In genomic region chr7:100157334-100158228, GRCh38 we compare ENCODE assay signal across 8 cellular contexts. TPM values are rescaled to one million over a fixed set of nuclear protein-coding genes. Genes with fewer than 3 reads are reported as not detected.
DNase-seq lines count a peak whose midpoint lies in the region; ATAC-seq and TF ChIP-seq lines count a peak whose summit lies in the region.

No MANE protein-coding gene starts in this region.

- peak overlapping the region; percentile 69 for H3K4me3 ChIP-seq in AG10803 (ENCODE audit: low read length)
- H3K4me3 ChIP-seq in fibroblast of lung (replicated peaks in 1 of 4; ENCODE audit: control extremely low read depth in 1 of 4, insufficient read depth in 1 of 4, low read depth in 3 of 4, low read length in 4 of 4) = peak overlapping the region; percentile 57 to 84 (median 70)

- H2BK20ac ChIP-seq in H9 (ENCODE audit: low read depth, low read length, poor library complexity, severe bottlenecking) = no peak overlapping the region

- H3K4me3 Mint-ChIP-seq in H9 (peak overlapping the region; percentile 75 to 82), T-cell (peak overlapping the region; percentile 75 to 85 (median 81)), nephron (peak overlapping the region; percentile 81 to 89 (median 89))

- ATAC-seq in T-cell (replicated peaks in 1 of 4) = peak in 2 of 4 experiments; percentile 4 to 10
- ATAC-seq in HG02973 (IDR thresholded peaks at IDR 0.05; ENCODE audit: unreplicated experiment) = no peak

- peaks cover 19% of the 10 kb centered on the region for H3K36me3 ChIP-seq in fibroblast of lung (ENCODE audit: control insufficient read depth, insufficient read depth, low read length)

- H3K79me1 ChIP-seq in H9 (ENCODE audit: insufficient read depth, low read depth, low read length, poor library complexity, severe bottlenecking) = peaks cover 2% of the 10 kb centered on the region

- H3K27ac Mint-ChIP-seq in H9 (peak overlapping the region in 2 of 3 experiments; percentile 7 to 92; a peak in 2 of 7 replicates), T-cell (peak overlapping the region; percentile 89 to 91), nephron (peak overlapping the region; percentile 17 to 81 (median 77))

- H2AFZ ChIP-seq in H9 (ENCODE audit: low read length) (no peak overlapping the region), fibroblast of lung (ENCODE audit: low read length) (no peak overlapping the region)

- no CpG with 5 or more reads among the region's 32 CpGs for WGBS in H9 (ENCODE audit: extremely low coverage, insufficient read length, low lambda C conversion rate)

- H3K9me3 ChIP-seq in H9 (ENCODE audit: control insufficient read depth, low read depth, low read length) = no peaks in the 10 kb centered on the region
- H3K9me3 ChIP-seq in fibroblast of lung (ENCODE audit: control insufficient read depth, insufficient read depth, low read depth, low read length) = no peaks in the 10 kb centered on the region

- DNase-seq in AG10803 (ENCODE audit: low read depth) (peak; percentile 48), H9 (peak; percentile 62), T-cell (no peak), fibroblast of lung (ENCODE audit: low read depth in 2 of 2) (peak; percentile 48 to 64), mesenteric fat pad (ENCODE audit: low spot score) (no peak)
- no peak for DNase-seq in activated CD4-positive, alpha-beta T cell treated with anti-CD3 and anti-CD28 coated beads for 1 hour

- no peak overlapping the region for H4K5ac ChIP-seq in H9 (ENCODE audit: insufficient read length, low read depth, low read length)

- CTCF ChIA-PET in T-cell (lab: Charles Lee) = interaction anchor here in 1 of 2 donors (0.6 to 1.1 kb wide), 2 partner anchors 25 to 65 kb away, joined by 3 read pairs; no protein-coding TSS in a partner anchor

- no peak overlapping the region for H3K4ac ChIP-seq in H9 (ENCODE audit: low read depth, low read length)

- H3K36me3 Mint-ChIP-seq in H9 (ENCODE audit: insufficient read depth in 1 of 3, low read depth in 3 of 3) (peaks cover 17 to 45% (median 42%) of the 10 kb centered on the region in 3 experiments; a peak in 6 of 7 replicates), T-cell (peaks cover 17% of the 10 kb centered on the region), nephron (ENCODE audit: low read depth) (peaks cover 14% of the 10 kb centered on the region)

- H3K27me3 Mint-ChIP-seq in H9 (ENCODE audit: low read depth) (no peaks in the 10 kb centered on the region; the same call in 1 of the 2 replicates), T-cell (no peaks in the 10 kb centered on the region), nephron (ENCODE audit: low read depth) (no peaks in the 10 kb centered on the region)

- no peak overlapping the region for H2AK5ac ChIP-seq in H9 (ENCODE audit: insufficient read length, low read length)

- H3K27ac ChIP-seq in H9 (ENCODE audit: insufficient read length, low read depth, low read length) (no peak overlapping the region), fibroblast of lung (ENCODE audit: insufficient read depth, low read length) (peak overlapping the region; percentile 68)

- no peak overlapping the region for H2BK120ac ChIP-seq in H9 (ENCODE audit: low read depth, low read length, poor library complexity, severe bottlenecking)

- H3K18ac ChIP-seq in H9 (ENCODE audit: insufficient read length, low read depth, low read length) = no peak overlapping the region

- H2BK12ac ChIP-seq in H9 (ENCODE audit: insufficient read length, low read depth, low read length) = no peak overlapping the region

- peak overlapping the region; percentile 46; the same call in 1 of the 2 replicates for H3K14ac ChIP-seq in H9 (ENCODE audit: insufficient read depth, low read length)

- H3K4me1 ChIP-seq in H9 (ENCODE audit: insufficient read depth, low read length) = no peaks in the 10 kb centered on the region; the same call in 1 of the 2 replicates
- H3K4me1 ChIP-seq in fibroblast of lung (ENCODE audit: control insufficient read depth, extremely low read depth, insufficient read depth, low read length) = peaks cover 4% of the 10 kb centered on the region

- H4K91ac ChIP-seq in H9 (ENCODE audit: insufficient read length, low read depth, low read length) = no peak overlapping the region

- H3K23ac ChIP-seq in H9 (ENCODE audit: insufficient read length, low read depth, low read length) = no peak overlapping the region

- peaks cover 10% of the 10 kb centered on the region for H3K23me2 ChIP-seq in H9 (ENCODE audit: insufficient read length, low read depth, low read length, poor library complexity, severe bottlenecking)

- H3K4me1 Mint-ChIP-seq in H9 (peaks cover 12 to 28% of the 10 kb centered on the region in 2 experiments), T-cell (peaks cover 49 to 63% (median 62%) of the 10 kb centered on the region in 3 donors), nephron (peaks cover 15% of the 10 kb centered on the region)

- H3K79me2 ChIP-seq in H9 (ENCODE audit: insufficient read depth, low read length) (no peaks in the 10 kb centered on the region), fibroblast of lung (ENCODE audit: control insufficient read depth, insufficient read depth, low read length) (peaks cover 8% of the 10 kb centered on the region)

- no peaks in the 10 kb centered on the region for H3K9me3 Mint-ChIP-seq in H9
- no peaks in the 10 kb centered on the region for H3K9me3 Mint-ChIP-seq in T-cell
- no peaks in the 10 kb centered on the region for H3K9me3 Mint-ChIP-seq in nephron

- POLR2A ChIA-PET in T-cell (lab: Charles Lee) = interaction anchor here in 1 of 2 donors (0.5 to 1.1 kb wide), 3 partner anchors 9 to 20 kb away, joined by 3 to 7 read pairs (median 5); partner anchors contain the start of gene GPC2

- H3K9ac ChIP-seq in H9 (ENCODE audit: extremely low read depth, insufficient read length, low read length) (peak overlapping the region; percentile 68), fibroblast of lung (ENCODE audit: insufficient read depth, low read length) (peak overlapping the region; percentile 81)

- no peak overlapping the region for H2BK5ac ChIP-seq in H9 (ENCODE audit: insufficient read length, low read length)

- H3K27me3 ChIP-seq in H9 (ENCODE audit: insufficient read depth, low read length) (no peaks in the 10 kb centered on the region), fibroblast of lung (ENCODE audit: control insufficient read depth, insufficient read depth, low read length) (no peaks in the 10 kb centered on the region)

- no peak overlapping the region for H3K56ac ChIP-seq in H9 (ENCODE audit: insufficient read length, low read depth, low read length)

- H2BK15ac ChIP-seq in H9 (ENCODE audit: low read depth, low read length) = no peak overlapping the region

- H3K4me2 ChIP-seq in H9 (ENCODE audit: insufficient read depth, insufficient read length, low read length) (peak overlapping the region; percentile 92), fibroblast of lung (ENCODE audit: extremely low read depth, insufficient read depth, low read length) (peak overlapping the region; percentile 90)

- H3T11ph ChIP-seq in H9 (ENCODE audit: low read length) = no peak overlapping the region

- H4K20me1 ChIP-seq in H9 (ENCODE audit: control insufficient read depth, insufficient read depth, insufficient read length) (no peaks in the 10 kb centered on the region), fibroblast of lung (ENCODE audit: control insufficient read depth, extremely low read depth, insufficient read depth, low read length) (no peaks in the 10 kb centered on the region)

- H4K8ac ChIP-seq in H9 (replicated peaks; ENCODE audit: insufficient read length, low read depth, low read length) = no peak overlapping the region

- TF ChIP-seq CTCF in AG10803 (conservative IDR thresholded peaks at IDR 0.05; ENCODE audit: low read length) (peak; percentile 24), H9 (conservative IDR thresholded peaks at IDR 0.05) (no peak), fibroblast of lung (conservative IDR thresholded peaks at IDR 0.05 in 1 of 2, IDR thresholded peaks at IDR 0.05 in 1 of 2; ENCODE audit: low read depth in 1 of 2, low read length in 2 of 2) (peak in 1 of 2 donors; percentile 18), nephron (IDR thresholded peaks at IDR 0.05; ENCODE audit: unreplicated experiment in 3 of 3) (peak in 1 of 3 experiments; percentile 8)

RNA-seq across cellular contexts. Expression of gene TRAPPC14, which starts 0.9 kb away (rescaled TPM):
- total RNA-seq in H9 (2021) (31.8 and 32.8 TPM in 2 replicates), T-cell (10 to 100 TPM; 52.0 to 97.2 (median 79.0) TPM), fibroblast of lung (5.6 and 5.9 TPM in 2 replicates), mesenteric fat pad (22.5 TPM)
- 1.9 and 2.4 TPM in 2 replicates for polyA plus RNA-seq in fibroblast of lung
- 8.7 and 14.1 TPM in 2 replicates for polyA plus RNA-seq in fibroblast of lung (2012)
- 18.5 and 29.7 TPM in 2 replicates for polyA minus RNA-seq in fibroblast of lung (ENCODE audit: low replicate concordance)

RNA-seq across cellular contexts. Expression of gene LAMTOR4, which starts 8.9 kb away (rescaled TPM):
- total RNA-seq in H9 (2021) (164 and 179 TPM in 2 replicates), T-cell (100 to 1,000 TPM; 140 to 216 (median 187) TPM), fibroblast of lung (95.0 and 110 TPM in 2 replicates), mesenteric fat pad (112 TPM)
- 116 and 165 TPM in 2 replicates for polyA plus RNA-seq in fibroblast of lung
- polyA plus RNA-seq in fibroblast of lung (2012) = 160 and 232 TPM in 2 replicates
- 35.4 and 93.5 TPM in 2 replicates for polyA minus RNA-seq in fibroblast of lung (ENCODE audit: low replicate concordance)

RNA-seq across cellular contexts. Expression of gene GAL3ST4, which starts 10.8 kb away (rescaled TPM):
- total RNA-seq in H9 (2021) = 6.0 and 7.0 TPM in 2 replicates
- total RNA-seq in T-cell = 10 to 100 TPM; 10.5 to 29.7 (median 18.0) TPM
- total RNA-seq in fibroblast of lung = 3.9 and 7.1 TPM in 2 replicates
- polyA plus RNA-seq in fibroblast of lung = 10.3 and 14.6 TPM in 2 replicates
- polyA plus RNA-seq in fibroblast of lung (2012) = 11.8 and 13.9 TPM in 2 replicates
- polyA minus RNA-seq in fibroblast of lung (ENCODE audit: low replicate concordance) = 18.1 and 29.0 TPM in 2 replicates
- total RNA-seq in mesenteric fat pad = 1.7 TPM

RNA-seq across cellular contexts. Expression of gene GPC2, which starts 19.6 kb away (rescaled TPM):
- total RNA-seq in H9 (2021) (39.5 and 45.2 TPM in 2 replicates), T-cell (10 to 100 TPM; 12.4 to 37.0 (median 26.3) TPM), fibroblast of lung (1.8 and 2.3 TPM in 2 replicates), mesenteric fat pad (1.2 TPM)
- polyA plus RNA-seq in fibroblast of lung = 0.35 and 0.60 TPM in 2 replicates
- 0.92 and 1.7 TPM in 2 replicates for polyA plus RNA-seq in fibroblast of lung (2012)
- polyA minus RNA-seq in fibroblast of lung (ENCODE audit: low replicate concordance) = 0.96 and 1.0 TPM in 2 replicates

RNA-seq across cellular contexts. Expression of gene STAG3, which starts 20.1 kb away (rescaled TPM):
- total RNA-seq in H9 (2021) (2.6 and 3.1 TPM in 2 replicates), T-cell (1 to 10 TPM; 4.8 to 8.7 (median 7.3) TPM), fibroblast of lung (0.50 and 0.77 TPM in 2 replicates), mesenteric fat pad (0.45 TPM)
- 0.27 and 0.34 TPM in 2 replicates for polyA plus RNA-seq in fibroblast of lung
- polyA plus RNA-seq in fibroblast of lung (2012) = 1.2 and 1.6 TPM in 2 replicates
- 7.2 TPM in 1 of 2 replicates, not detected in the other for polyA minus RNA-seq in fibroblast of lung (ENCODE audit: low replicate concordance)

Comparison
In these comparisons a context has a peak if more than half of its experiments do, and no peak if none do; other contexts are left out.
1. DNase-seq: peak in AG10803 (single experiment), H9 (single experiment) and fibroblast of lung (2 of 2); none in T-cell (0 of 34), mesenteric fat pad (single experiment) and activated CD4-positive, alpha-beta T cell treated with anti-CD3 and anti-CD28 coated beads for 1 hour (single experiment).
2. Peak in every context shown above with its lines, with median percentiles within 50 percentile points of each other: H3K27ac Mint-ChIP-seq and H3K4me3 Mint-ChIP-seq.